ENCODE assay signal across 29 cellular contexts in genomic region chr5:172511952-172512351, GRCh38.
"Had no signal": no experiment of that assay in that cellular context is flagged by ENCODE, and none has a peak within 500 bp of the region (broad histone marks: within the 10 kb centered on the region; RNA-seq: fewer than 3 reads in every experiment).

No MANE protein-coding gene starts in this region.

- H3K27ac ChIP-seq: adrenal gland, body of pancreas, breast epithelium, coronary artery, PC-9, RWPE1 had no signal

- H3K4me3 ChIP-seq: adrenal gland, body of pancreas, breast epithelium, coronary artery, MG63, PC-9 had no signal

- H3K36me3 ChIP-seq: adrenal gland, breast epithelium, MG63 had no signal

- H3K9me3 ChIP-seq: body of pancreas had no signal

- H3K27me3 ChIP-seq: adrenal gland, breast epithelium had no signal

- H3K4me1 ChIP-seq: adrenal gland, body of pancreas, breast epithelium had no signal

- H2AFZ ChIP-seq: PC-9 had no signal

- H3K4me2 ChIP-seq: PC-9 had no signal

- FAIRE-seq: astrocyte, RCC 7860 had no signal

- DNase-seq: activated CD4-positive, alpha-beta T cell treated with anti-CD3 and anti-CD28 coated beads, Interleukin-2, amount 10 ng/mL, durations not matched to agents 24 days and 14 days; activated CD4-positive, alpha-beta T cell treated with anti-CD3 and anti-CD28 coated beads, Interleukin-2, amount 50 U/mL, for 4 hours; activated CD8-positive, alpha-beta T cell treated with anti-CD3 and anti-CD28 coated beads for 36 hours; activated effector memory CD4-positive, alpha-beta T cell treated with anti-CD3 and anti-CD28 coated beads, Interleukin-2, amount 50 U/mL, for 16 hours; activated naive CD4-positive, alpha-beta T cell; activated naive CD8-positive, alpha-beta T cell treated with anti-CD3 and anti-CD28 coated beads, Interleukin-2, amount 10 ng/mL, durations not matched to agents 7 days and 5 days; activated T-cell treated with anti-CD3 and anti-CD28 coated beads, Interleukin-2, amount 50 U/mL, for 1 hour; activated T-cell treated with anti-CD3 and anti-CD28 coated beads, Interleukin-2, amount 50 U/mL, for 72 hours; adrenal gland; body of pancreas; MG63; NCI-H1048; NCI-H1105 treated with DMSO at 0.1 percent for 48 hours; NCI-H1436 treated with DMSO at 0.1 percent for 48 hours; NCI-H1694 treated with DMSO at 0.1 percent for 48 hours; NCI-H2029; NCI-H2107; NCI-H2171; NCI-H510A; NCI-H526; NCI-H748 treated with DMSO at 0.1 percent for 48 hours; PC-9; SIG-M5; T1000 had no signal
